13 cellular contexts compared by ENCODE assay signal in genomic region chr9:549425-549997, GRCh38.
"Had no signal": no experiment of that assay in that cellular context is flagged by ENCODE, and none has a peak within 500 bp of the region (broad histone marks: within the 10 kb centered on the region; RNA-seq: fewer than 3 reads in every experiment).

No MANE protein-coding gene starts in this region.

- H3K27me3 ChIP-seq: heart right ventricle had no signal

- H3K4me3 Mint-ChIP-seq: activated CD4-positive, alpha-beta memory T cell treated with anti-CD3 and anti-CD28 coated beads, Interleukin-2, amount 10 ng/mL, durations not matched to agents 7 days and 5 days; activated CD4-positive, alpha-beta T cell treated with anti-CD3 and anti-CD28 coated beads, Interleukin-2, amount 10 ng/mL, durations not matched to agents 24 days and 14 days; activated naive CD4-positive, alpha-beta T cell treated with anti-CD3 and anti-CD28 coated beads, Interleukin-2, amount 10 ng/mL, durations not matched to agents 7 days and 5 days; activated T-cell treated with anti-CD3 and anti-CD28 coated beads, Interleukin-2, amount 50 U/mL, for 72 hours; neural crest cell had no signal

- H3K4me3 ChIP-seq: heart right ventricle had no signal

- H3K9me3 ChIP-seq: heart right ventricle had no signal

- H3K9me3 Mint-ChIP-seq: activated CD4-positive, alpha-beta memory T cell treated with anti-CD3 and anti-CD28 coated beads, Interleukin-2, amount 10 ng/mL, durations not matched to agents 7 days and 5 days; activated CD4-positive, alpha-beta T cell treated with anti-CD3 and anti-CD28 coated beads, Interleukin-2, amount 10 ng/mL, durations not matched to agents 24 days and 14 days; activated naive CD4-positive, alpha-beta T cell treated with anti-CD3 and anti-CD28 coated beads, Interleukin-2, amount 10 ng/mL, durations not matched to agents 7 days and 5 days; activated T-cell treated with anti-CD3 and anti-CD28 coated beads, Interleukin-2, amount 50 U/mL, for 72 hours; neural crest cell had no signal

- ATAC-seq: activated CD4-positive, CD25-positive, alpha-beta regulatory T cell treated with anti-CD3 and anti-CD28 coated beads, Interleukin-2, amount 50 U/mL, for 24 hours; activated T-cell treated with anti-CD3 and anti-CD28 coated beads, Interleukin-2, amount 50 U/mL, for 72 hours; left lobe of liver; stimulated activated naive CD8-positive, alpha-beta T cell treated with anti-CD3 and anti-CD28 coated beads, Interleukin-15, Interleukin-2, amounts not matched to agents 100 U/mL and 50 U/mL, for 24 hours had no signal

- DNase-seq: activated CD4-positive, alpha-beta memory T cell treated with anti-CD3 and anti-CD28 coated beads, Interleukin-2, amount 10 ng/mL, durations not matched to agents 7 days and 5 days; activated CD4-positive, alpha-beta T cell treated with anti-CD3 and anti-CD28 coated beads, Interleukin-2, amount 10 ng/mL, durations not matched to agents 24 days and 14 days; activated effector memory CD4-positive, alpha-beta T cell treated with Interleukin-2 at 50 U/mL for 16 hours; activated naive CD4-positive, alpha-beta T cell treated with anti-CD3 and anti-CD28 coated beads, Interleukin-2, amount 10 ng/mL, durations not matched to agents 7 days and 5 days; activated T-cell treated with anti-CD3 and anti-CD28 coated beads, Interleukin-2, amount 50 U/mL, for 72 hours; cortex of kidney; heart right ventricle; occipital lobe; stimulated activated CD4-positive, alpha-beta T cell treated with anti-CD3 and anti-CD28 coated beads, Interleukin-4, amount 100 ng/mL, for 24 hours; stimulated activated naive CD8-positive, alpha-beta T cell treated with anti-CD3 and anti-CD28 coated beads, Interleukin-15, Interleukin-2, amounts not matched to agents 100 U/mL and 50 U/mL, for 24 hours had no signal

- H3K27me3 Mint-ChIP-seq: activated naive CD4-positive, alpha-beta T cell treated with anti-CD3 and anti-CD28 coated beads, Interleukin-2, amount 10 ng/mL, durations not matched to agents 7 days and 5 days had no signal

- H3K27ac Mint-ChIP-seq: activated CD4-positive, alpha-beta memory T cell treated with anti-CD3 and anti-CD28 coated beads, Interleukin-2, amount 10 ng/mL, durations not matched to agents 7 days and 5 days; activated CD4-positive, alpha-beta T cell treated with anti-CD3 and anti-CD28 coated beads, Interleukin-2, amount 10 ng/mL, durations not matched to agents 24 days and 14 days; activated naive CD4-positive, alpha-beta T cell treated with anti-CD3 and anti-CD28 coated beads, Interleukin-2, amount 10 ng/mL, durations not matched to agents 7 days and 5 days; activated T-cell treated with anti-CD3 and anti-CD28 coated beads, Interleukin-2, amount 50 U/mL, for 72 hours had no signal
